In genomic region chr1:214441119-214441518, GRCh38 we compare ENCODE assay signal across 11 cellular contexts.
A peak's percentile ranks its signal among the peaks of the same experiment; 100 is the strongest.
DNase-seq lines count a peak whose midpoint lies in the region; ATAC-seq and TF ChIP-seq lines count a peak whose summit lies in the region.
"Had no signal": no experiment of that assay in that cellular context is flagged by ENCODE, and none has a peak within 500 bp of the region (broad histone marks: within the 10 kb centered on the region; RNA-seq: fewer than 3 reads in every experiment).

No MANE protein-coding gene starts in this region.

- peaks cover 57% of the 10 kb centered on the region for H3K4me1 Mint-ChIP-seq in T-helper 1 cell treated with Interleukin-12 subunit alpha and Interleukin-12 subunit beta and Interleukin-4 antibody, amounts not matched to agents 30 μg/mL and 1 μg/mL, for 36 hours (ENCODE audit: low read depth)

- H3K36me3 Mint-ChIP-seq in T-helper 1 cell treated with Interleukin-12 subunit alpha and Interleukin-12 subunit beta and Interleukin-4 antibody, amounts not matched to agents 30 μg/mL and 1 μg/mL, for 36 hours (ENCODE audit: low read depth), result no peaks in the 10 kb centered on the region

- DNase-seq in activated CD4-positive, alpha-beta T cell treated with anti-CD3 and anti-CD28 coated beads for 48 hours, result peak; percentile 8
- no peak for DNase-seq in activated CD4-positive, alpha-beta T cell treated with anti-CD3 and anti-CD28 coated beads, Interleukin-2, amount 50 U/mL, for 4 hours
- DNase-seq in epithelial cell of esophagus (ENCODE audit: low read depth) (peak; percentile 60), sciatic nerve (ENCODE audit: low spot score) (no peak), SHP77 treated with DMSO at 0.1 percent for 48 hours (lab: John Stamatoyannopoulos, UW) (no peak)
- no peak for DNase-seq in stimulated activated naive CD8-positive, alpha-beta T cell treated with anti-CD3 and anti-CD28 coated beads, Interleukin-15, Interleukin-2, amounts not matched to agents 100 U/mL and 50 U/mL, for 24 hours
- DNase-seq: NCI-H1092 treated with DMSO at 0.1 percent for 48 hours had no signal

- peak; percentile 62 for ATAC-seq in stimulated activated naive CD8-positive, alpha-beta T cell treated with anti-CD3 and anti-CD28 coated beads, Interleukin-15, Interleukin-2, amounts not matched to agents 100 U/mL and 50 U/mL, for 24 hours
- no peak for ATAC-seq in sciatic nerve
- no peak for ATAC-seq in HG03095 (IDR thresholded peaks at IDR 0.05; ENCODE audit: unreplicated experiment)

- H3K9me3 Mint-ChIP-seq in T-helper 1 cell treated with Interleukin-12 subunit alpha and Interleukin-12 subunit beta and Interleukin-4 antibody, amounts not matched to agents 30 μg/mL and 1 μg/mL, for 36 hours, result no peaks in the 10 kb centered on the region
- H3K9me3 Mint-ChIP-seq: nephron had no signal

- intact Hi-C loops in sciatic nerve (cut with DNase I), result no loop called here

- peak overlapping the region; percentile 95 for H3K27ac Mint-ChIP-seq in T-helper 1 cell treated with Interleukin-12 subunit alpha and Interleukin-12 subunit beta and Interleukin-4 antibody, amounts not matched to agents 30 μg/mL and 1 μg/mL, for 36 hours

- H3K4me3 Mint-ChIP-seq in T-helper 1 cell treated with Interleukin-12 subunit alpha and Interleukin-12 subunit beta and Interleukin-4 antibody, amounts not matched to agents 30 μg/mL and 1 μg/mL, for 36 hours, result peak overlapping the region; percentile 21
- H3K4me3 Mint-ChIP-seq: nephron had no signal

- H3K27me3 Mint-ChIP-seq in T-helper 1 cell treated with Interleukin-12 subunit alpha and Interleukin-12 subunit beta and Interleukin-4 antibody, amounts not matched to agents 30 μg/mL and 1 μg/mL, for 36 hours (ENCODE audit: low read depth), result no peaks in the 10 kb centered on the region

- TF ChIP-seq CTCF in epithelial cell of esophagus (IDR thresholded peaks at IDR 0.05; ENCODE audit: insufficient read depth, low read depth, low read length, missing control alignments), result no peak

- no peak overlapping the region for H3K4me3 ChIP-seq in epithelial cell of esophagus (ENCODE audit: low read length)
- H3K4me3 ChIP-seq: SJSA1 had no signal

Comparison
In these comparisons a context has a peak if more than half of its experiments do, and no peak if none do; other contexts are left out.
1. DNase-seq: peak in activated CD4-positive, alpha-beta T cell treated with anti-CD3 and anti-CD28 coated beads for 48 hours (single experiment) and epithelial cell of esophagus (single experiment); none in activated CD4-positive, alpha-beta T cell treated with anti-CD3 and anti-CD28 coated beads, Interleukin-2, amount 50 U/mL, for 4 hours (0 of 2), stimulated activated naive CD8-positive, alpha-beta T cell treated with anti-CD3 and anti-CD28 coated beads, Interleukin-15, Interleukin-2, amounts not matched to agents 100 U/mL and 50 U/mL, for 24 hours (single experiment), sciatic nerve (single experiment) and SHP77 treated with DMSO at 0.1 percent for 48 hours (single experiment).